14 cellular contexts compared by ENCODE assay signal in genomic region chr21:35926003-35926541, GRCh38.
"Had no signal": no experiment of that assay in that cellular context is flagged by ENCODE, and none has a peak within 500 bp of the region (broad histone marks: within the 10 kb centered on the region; RNA-seq: fewer than 3 reads in every experiment).

No MANE protein-coding gene starts in this region.

- DNase-seq: activated CD4-positive, alpha-beta T cell treated with anti-CD3 and anti-CD28 coated beads for 1 hour; activated T-cell treated with anti-CD3 and anti-CD28 coated beads, Interleukin-2, amount 50 U/mL, for 24 hours; effector memory CD8-positive, alpha-beta T cell; gastrocnemius medialis; hippocampal formation; left cardiac atrium; stimulated activated CD4-positive, alpha-beta T cell treated with anti-CD3 and anti-CD28 coated beads, Interleukin-4, amount 100 ng/mL, for 1 hour; stimulated activated naive CD4-positive, alpha-beta T cell treated with Interleukin-2 at 50 U/mL for 16 hours; T-cell; upper lobe of right lung; WERI-Rb-1 had no signal

- ATAC-seq: gastrocnemius medialis had no signal

- H3K27me3 ChIP-seq: esophagus muscularis mucosa, gastrocnemius medialis, neutrophil, sigmoid colon, upper lobe of right lung had no signal

- H3K27ac ChIP-seq: neutrophil, upper lobe of right lung, WERI-Rb-1 had no signal

- H3K9me3 ChIP-seq: esophagus muscularis mucosa, gastrocnemius medialis, neutrophil, sigmoid colon, upper lobe of right lung had no signal

- H3K4me1 ChIP-seq: gastrocnemius medialis had no signal

- H3K36me3 ChIP-seq: esophagus muscularis mucosa, gastrocnemius medialis, neutrophil, sigmoid colon, upper lobe of right lung, WERI-Rb-1 had no signal

- H3K4me3 ChIP-seq: esophagus muscularis mucosa, gastrocnemius medialis, sigmoid colon, upper lobe of right lung had no signal
